ENCODE assay signal across 21 cellular contexts in the genomic region with DNA sequence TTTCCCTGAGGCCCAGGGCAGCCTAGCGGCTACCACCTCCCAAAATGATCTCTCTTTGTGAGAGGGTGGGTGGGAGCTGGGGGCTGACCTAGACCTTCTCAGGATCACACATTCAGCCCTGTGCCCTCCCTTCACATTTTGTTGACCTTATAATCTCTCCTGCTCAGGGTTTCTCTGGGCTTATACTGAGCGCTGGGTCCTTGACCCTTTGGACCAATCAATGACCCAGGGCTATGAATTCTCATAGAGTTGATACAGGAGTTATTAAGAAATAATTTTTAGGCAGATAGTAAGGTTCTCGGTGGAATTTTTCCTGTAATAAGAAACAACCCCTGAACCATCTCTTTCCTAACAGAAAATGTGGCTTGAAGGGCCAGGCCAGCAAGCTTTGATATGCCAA. TPM values are rescaled to one million over a fixed set of nuclear protein-coding genes. Genes with fewer than 3 reads are reported as not detected.
DNase-seq lines count a peak whose midpoint lies in the region; ATAC-seq and TF ChIP-seq lines count a peak whose summit lies in the region.
"Had no signal": no experiment of that assay in that cellular context is flagged by ENCODE, and none has a peak within 500 bp of the region (broad histone marks: within the 10 kb centered on the region; RNA-seq: fewer than 3 reads in every experiment).

No MANE protein-coding gene starts in this region.

- H3K4me3 ChIP-seq in IMR-90 (ENCODE audit: insufficient read depth, low read depth, low read length) (no peak overlapping the region), esophagus muscularis mucosa (no peak overlapping the region), liver (ENCODE audit: low read depth in 1 of 3, low read length in 3 of 3) (no peak overlapping the region)

- POLR2A ChIA-PET in IMR-90 (lab: Charles Lee; ENCODE audit: unreplicated experiment): no interaction called here

- no peak overlapping the region for H3K56ac ChIP-seq in IMR-90 (ENCODE audit: extremely low read depth, insufficient read depth, low read length)

- H3K27ac ChIP-seq in IMR-90 (ENCODE audit: insufficient read depth, low read length): no peak overlapping the region
- H3K27ac ChIP-seq in esophagus muscularis mucosa (replicated peaks in 1 of 4): no peak overlapping the region
- peak overlapping the region in 1 of 2 donors; percentile 52 for H3K27ac ChIP-seq in liver (ENCODE audit: low read depth in 1 of 2, low read length in 2 of 2)

- H4K8ac ChIP-seq in IMR-90 (ENCODE audit: low read depth in 2 of 2, low read length in 2 of 2): no peak overlapping the region

- no peaks in the 10 kb centered on the region for H4K20me1 ChIP-seq in IMR-90 (ENCODE audit: insufficient read depth, low read length)

- no peak overlapping the region for H2AK5ac ChIP-seq in IMR-90 (ENCODE audit: low read depth, low read length)

- H3K9me1 ChIP-seq in IMR-90 (ENCODE audit: insufficient read depth, low read length): peaks cover 8% of the 10 kb centered on the region

- no peak overlapping the region for H2AFZ ChIP-seq in IMR-90 (replicated peaks; ENCODE audit: low read length, poor library complexity)

- H3K27me3 ChIP-seq in IMR-90 (ENCODE audit: control insufficient read depth, insufficient read depth, low read length) (no peaks in the 10 kb centered on the region), esophagus muscularis mucosa (no peaks in the 10 kb centered on the region), liver (ENCODE audit: control insufficient read depth in 4 of 4, insufficient read depth in 4 of 4, low read length in 3 of 4) (no peaks in the 10 kb centered on the region)
- H3K27me3 ChIP-seq: BE2C had no signal

- H3K23ac ChIP-seq in IMR-90 (ENCODE audit: low read depth, low read length): no peak overlapping the region

- no peak for TF ChIP-seq EP300 in esophagus muscularis mucosa (IDR thresholded peaks at IDR 0.05)

- H3K4me1 Mint-ChIP-seq in progenitor cell of endocrine pancreas (ENCODE audit: low read depth): peaks cover 14% of the 10 kb centered on the region

- no peak overlapping the region for H2AK9ac ChIP-seq in IMR-90 (replicated peaks; ENCODE audit: low read depth, low read length, poor library complexity)

- no peak overlapping the region for H2BK20ac ChIP-seq in IMR-90 (ENCODE audit: low read depth, low read length)

- H2BK15ac ChIP-seq in IMR-90 (ENCODE audit: low read depth, low read length): no peak overlapping the region

- dilution Hi-C loops in IMR-90 (cut with HindIII; ENCODE audit: low sequenced_read_pairs, unreplicated experiment): no loop called here

- no peak overlapping the region for H3K4me3 Mint-ChIP-seq in progenitor cell of endocrine pancreas (ENCODE audit: low read depth)
- H3K4me3 Mint-ChIP-seq: CD4-positive, CD25-positive, alpha-beta regulatory T cell; CD8-positive, alpha-beta memory T cell; HFFc6 had no signal

- no peak overlapping the region for H3K14ac ChIP-seq in IMR-90 (replicated peaks; ENCODE audit: low read depth, low read length)

- H3K4me2 ChIP-seq in IMR-90 (ENCODE audit: low read depth, low read length): no peak overlapping the region

- H3K4ac ChIP-seq in IMR-90 (ENCODE audit: low read depth, low read length): no peak overlapping the region

- no peak overlapping the region for H2BK120ac ChIP-seq in IMR-90 (ENCODE audit: low read depth, low read length)

- no TSS peak for BruUV-seq in IMR-90 (replicated peaks; lab: Mats Ljungman, UMichigan)

- no peak overlapping the region for H3K9ac ChIP-seq in IMR-90 (ENCODE audit: low read depth, low read length)
- H3K9ac ChIP-seq in liver (ENCODE audit: low read depth in 1 of 2, low read length in 2 of 2): no peak overlapping the region

- no peak for DNase-seq in IMR-90
- DNase-seq in esophagus muscularis mucosa (ENCODE audit: extremely low spot score): peak; percentile 10
- DNase-seq in progenitor cell of endocrine pancreas (ENCODE audit: low spot score, unreplicated experiment): no peak
- DNase-seq in SHP77 treated with DMSO at 0.1 percent for 48 hours (lab: John Stamatoyannopoulos, UW): no peak
- DNase-seq: ACHN; BE2C; C1 segment of cervical spinal cord; CD4-positive, CD25-positive, alpha-beta regulatory T cell; CD8-positive, alpha-beta memory T cell; COR-L47; DMS 273 treated with DMSO at 0.1 percent for 48 hours; DMS53; DND-41; EL; GOT3; H7; HFFc6 had no signal

- no peak overlapping the region for H4K5ac ChIP-seq in IMR-90 (ENCODE audit: low read depth, low read length)

- H3K9me3 Mint-ChIP-seq in progenitor cell of endocrine pancreas (ENCODE audit: low read depth): peaks cover 6% of the 10 kb centered on the region
- H3K9me3 Mint-ChIP-seq: CD4-positive, CD25-positive, alpha-beta regulatory T cell; CD8-positive, alpha-beta memory T cell; HFFc6 had no signal

- TF ChIP-seq POLR2A in IMR-90 (IDR thresholded peaks at IDR 0.05; ENCODE audit: low read depth, low read length) (no peak), esophagus muscularis mucosa (IDR thresholded peaks at IDR 0.05; ENCODE audit: low read depth) (no peak)

- TF ChIP-seq RAD21 in IMR-90 (IDR thresholded peaks at IDR 0.05; ENCODE audit: low read length) (no peak), liver (IDR thresholded peaks at IDR 0.05) (no peak)

- H2BK5ac ChIP-seq in IMR-90 (ENCODE audit: low read depth, low read length, poor library complexity, severe bottlenecking): no peak overlapping the region

- peak overlapping the region; percentile 12 for H3K27ac Mint-ChIP-seq in progenitor cell of endocrine pancreas
- H3K27ac Mint-ChIP-seq: CD4-positive, CD25-positive, alpha-beta regulatory T cell; CD8-positive, alpha-beta memory T cell had no signal

- intact Hi-C loops in IMR-90 (cut with micrococcal nuclease): no loop called here
- intact Hi-C loops in esophagus muscularis mucosa (cut with DNase I): no loop called here

- H3K9me3 ChIP-seq in IMR-90 (ENCODE audit: control insufficient read depth, insufficient read depth, low read length) (peaks cover 3% of the 10 kb centered on the region; the same call in 1 of the 2 replicates), esophagus muscularis mucosa (peaks cover 0 to 6% (median 0%) of the 10 kb centered on the region in 4 donors), liver (ENCODE audit: control insufficient read depth in 4 of 4, low read length in 3 of 4) (no peaks in the 10 kb centered on the region)
- H3K9me3 ChIP-seq: BE2C had no signal

- WGBS in IMR-90 (ENCODE audit: extremely low coverage in 2 of 2, insufficient read length in 1 of 2), 2 experiments: no CpG with 5 or more reads among the region's 3 CpGs
- WGBS in esophagus muscularis mucosa: 97% methylated on average over 3 of the region's 3 CpGs
- 62% methylated on average over 3 of the region's 3 CpGs for WGBS in liver

- no peaks in the 10 kb centered on the region for H3K27me3 Mint-ChIP-seq in progenitor cell of endocrine pancreas
- H3K27me3 Mint-ChIP-seq: CD4-positive, CD25-positive, alpha-beta regulatory T cell had no signal

- in situ Hi-C loops in IMR-90 (cut with MboI; ENCODE audit: low sequenced_read_pairs): no loop called here

- TF ChIP-seq CTCF in IMR-90 (conservative IDR thresholded peaks at IDR 0.05; ENCODE audit: low read depth, low read length) (no peak), esophagus muscularis mucosa (IDR thresholded peaks at IDR 0.05) (no peak), liver (IDR thresholded peaks at IDR 0.05; ENCODE audit: low read depth, low read length, missing input control) (no peak), progenitor cell of endocrine pancreas (IDR thresholded peaks at IDR 0.05; ENCODE audit: unreplicated experiment) (no peak)

- peaks cover 5% of the 10 kb centered on the region; the same call in 1 of the 2 replicates for H3K4me1 ChIP-seq in IMR-90 (ENCODE audit: control insufficient read depth, insufficient read depth, low read length)
- H3K4me1 ChIP-seq in esophagus muscularis mucosa: peaks cover 0 to 13% (median 0%) of the 10 kb centered on the region in 4 donors
- H3K4me1 ChIP-seq in liver (ENCODE audit: control insufficient read depth in 4 of 4, insufficient read depth in 4 of 4, low read length in 3 of 4): peaks cover 7 to 44% (median 38%) of the 10 kb centered on the region in 4 donors

- no peak overlapping the region for H3K18ac ChIP-seq in IMR-90 (ENCODE audit: low read depth, low read length)

- peaks cover 4 to 12% of the 10 kb centered on the region in 2 experiments; a peak in 3 of 4 replicates for H3K79me1 ChIP-seq in IMR-90 (ENCODE audit: low read depth in 1 of 2, low read length in 2 of 2)

- CTCF ChIA-PET in IMR-90 (lab: Yijun Ruan, JAX): no interaction called here

- H3K36me3 ChIP-seq in IMR-90 (ENCODE audit: control insufficient read depth, insufficient read depth, low read length): peaks cover 5% of the 10 kb centered on the region
- H3K36me3 ChIP-seq in esophagus muscularis mucosa: peaks cover 0 to 9% (median 0%) of the 10 kb centered on the region in 4 donors
- no peaks in the 10 kb centered on the region for H3K36me3 ChIP-seq in liver (ENCODE audit: control insufficient read depth in 4 of 4, insufficient read depth in 3 of 4, low read depth in 1 of 4, low read length in 3 of 4)

- H3K36me3 Mint-ChIP-seq in progenitor cell of endocrine pancreas (ENCODE audit: insufficient read depth): peaks cover 8% of the 10 kb centered on the region

- H4K91ac ChIP-seq in IMR-90 (ENCODE audit: insufficient read depth, low read depth, low read length): no peak overlapping the region

- ATAC-seq in IMR-90 (ENCODE audit: low read depth): peak; percentile 4; the same call in 1 of the 2 replicates
- no peak for ATAC-seq in GM21825 (IDR thresholded peaks at IDR 0.05; ENCODE audit: unreplicated experiment)
- ATAC-seq in GM21360 (IDR thresholded peaks at IDR 0.05; ENCODE audit: unreplicated experiment): no peak
- ATAC-seq: HCT116 had no signal

TF ChIP-seq in IMR-90, 13 proteins besides CTCF, POLR2A, EP300 and RAD21 (continues in another document):
- TF ChIP-seq BHLHE40 (IDR thresholded peaks at IDR 0.05; ENCODE audit: low read depth, low read length) (no peak), SMC3 (IDR thresholded peaks at IDR 0.05; ENCODE audit: low read depth, low read length) (no peak)

TF ChIP-seq in liver, 16 proteins besides CTCF, POLR2A, EP300 and RAD21 (continues in another document):
- TF ChIP-seq SP1 (IDR thresholded peaks at IDR 0.05) (no peak), YY1 (IDR thresholded peaks at IDR 0.05) (no peak), HNF4A (conservative IDR thresholded peaks at IDR 0.05) (peak; percentile 33 to 65), RXRA (IDR thresholded peaks at IDR 0.05) (peak in 1 of 2 donors; percentile 55), HNF4G (IDR thresholded peaks at IDR 0.05) (no peak)

RNA-seq across cellular contexts. Expression of gene GLRX, which starts 22.0 kb away (rescaled TPM):
- total RNA-seq in IMR-90 (2012; rRNA removed) (142 and 145 TPM in 2 replicates), esophagus muscularis mucosa (10 to 100 TPM; 14.1 to 56.0 (median 34.0) TPM), liver (10 to 100 TPM; 48.2 to 61.8 TPM), progenitor cell of endocrine pancreas (11.6 and 12.7 TPM in 2 replicates)
- polyA plus RNA-seq in IMR-90 (2012; rRNA removed) (193 and 277 TPM in 2 replicates), liver (100 to 1,000 TPM; 152 to 187 TPM)
- 266 and 276 TPM in 2 replicates for polyA plus RNA-seq in IMR-90 (2012; cell fraction: cytosol; rRNA removed)
- polyA plus RNA-seq in IMR-90 (2012; cell fraction: nucleus; rRNA removed; ENCODE audit: low replicate concordance): 92.8 and 245 TPM in 2 replicates
